11 cellular contexts compared by ENCODE assay signal in the genomic region with DNA sequence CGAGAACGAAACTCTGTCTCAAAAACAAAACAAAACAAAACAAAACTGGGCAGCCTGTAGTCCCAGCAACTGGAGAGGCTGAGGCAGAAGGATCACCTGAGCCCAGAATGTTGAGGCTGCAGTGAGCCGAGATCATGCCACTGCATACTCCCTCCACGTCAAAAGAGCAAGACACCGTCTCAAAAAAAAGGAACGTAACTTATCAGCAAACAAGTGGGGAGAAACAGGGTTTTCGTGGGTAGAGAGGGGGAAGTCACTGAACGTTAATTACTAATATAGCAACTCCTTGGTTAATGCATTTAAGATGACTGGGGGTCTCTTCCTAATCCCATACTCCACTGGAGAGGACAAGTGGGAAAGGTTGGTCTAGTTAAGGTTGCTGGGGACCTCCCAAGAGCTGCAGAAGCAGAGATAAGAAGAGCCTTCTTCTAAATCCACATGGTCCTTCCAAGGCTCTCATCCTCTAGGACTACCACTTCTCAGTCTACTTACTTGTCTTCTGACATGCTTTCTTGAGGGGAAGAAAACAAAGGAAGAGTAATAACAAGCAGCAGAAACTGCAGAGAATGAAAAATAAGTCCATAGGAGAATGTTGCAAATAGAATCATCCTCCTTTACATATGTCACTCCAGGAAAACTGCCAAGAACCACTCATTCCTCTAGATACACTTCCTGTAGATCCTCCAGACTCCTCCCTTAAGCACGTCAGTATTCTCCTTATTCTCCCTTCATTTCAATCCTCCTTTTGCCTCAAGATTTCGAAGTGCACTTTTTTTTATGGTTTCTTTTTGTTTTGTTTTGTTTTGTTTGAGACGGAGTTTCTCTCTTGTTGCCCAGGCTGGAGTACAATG. TPM values are rescaled to one million over a fixed set of nuclear protein-coding genes. Genes with fewer than 3 reads are reported as not detected.
A peak's percentile ranks its signal among the peaks of the same experiment; 100 is the strongest.
DNase-seq lines count a peak whose midpoint lies in the region; ATAC-seq and TF ChIP-seq lines count a peak whose summit lies in the region.
"Had no signal": no experiment of that assay in that cellular context is flagged by ENCODE, and none has a peak within 500 bp of the region (broad histone marks: within the 10 kb centered on the region; RNA-seq: fewer than 3 reads in every experiment).

No MANE protein-coding gene starts in this region.

- ATAC-seq in SK-N-SH treated with all-trans-retinoic acid at 6 μM for 48 hours (peak; percentile 80), omental fat pad (ENCODE audit: low FRiP score) (no peak), HG02852 (IDR thresholded peaks at IDR 0.05; ENCODE audit: unreplicated experiment) (no peak)

- no peak overlapping the region for H3K4me3 ChIP-seq in AG10803 (ENCODE audit: low read length)

- DNase-seq in AG10803 (ENCODE audit: low read depth) (peak; percentile 84), H4 (ENCODE audit: low spot score) (peak; percentile 47), fibroblast of the conjunctiva (ENCODE audit: low read depth) (peak; percentile 84), AG20443 (ENCODE audit: low spot score) (no peak), omental fat pad (ENCODE audit: low spot score) (no peak)
- no peak for DNase-seq in activated T-cell treated with anti-CD3 and anti-CD28 coated beads, Interleukin-2, amount 50 U/mL, for 48 hours
- DNase-seq: activated CD4-positive, alpha-beta T cell treated with anti-CD3 and anti-CD28 coated beads for 48 hours; DND-41; kidney glomerular epithelial cell had no signal

- TF ChIP-seq CTCF in AG10803 (conservative IDR thresholded peaks at IDR 0.05; ENCODE audit: low read length) (no peak), omental fat pad (IDR thresholded peaks at IDR 0.05) (no peak)

TF ChIP-seq in SK-N-SH treated with all-trans-retinoic acid at 6 μM for 48 hours, 23 proteins besides CTCF, POLR2A, EP300 and RAD21:
- TF ChIP-seq ZNF70 (CRISPR knock-in tag; IDR thresholded peaks at IDR 0.05) (peak; percentile 33; the same call in 1 of the 2 replicates), CSDC2 (CRISPR knock-in tag; IDR thresholded peaks at IDR 0.05) (no peak)

RNA-seq across cellular contexts. Expression of gene NUMB, which starts 5.8 kb away (rescaled TPM):
- 13.2 and 16.1 TPM in 2 replicates for total RNA-seq in H4 (2014; rRNA removed; shearing (Covaris generic))
- total RNA-seq in omental fat pad, result 10 to 100 TPM; 48.2 to 95.4 (median 62.8) TPM

RNA-seq across cellular contexts. Expression of gene RIOX1, which starts 38.2 kb away (rescaled TPM):
- 9.0 and 12.3 TPM in 2 replicates for total RNA-seq in H4 (2014; rRNA removed; shearing (Covaris generic))
- 10 to 100 TPM; 12.3 to 21.1 (median 13.5) TPM for total RNA-seq in omental fat pad

Comparison
In these comparisons a context has a peak if more than half of its experiments do, and no peak if none do; other contexts are left out.
1. DNase-seq: peak in AG10803 (single experiment), H4 (single experiment) and fibroblast of the conjunctiva (single experiment); none in activated T-cell treated with anti-CD3 and anti-CD28 coated beads, Interleukin-2, amount 50 U/mL, for 48 hours (0 of 2), AG20443 (single experiment) and omental fat pad (single experiment).